Comparison of ENCODE assay signal across 19 cellular contexts in genomic region chr19:7250951-7251350, GRCh38. TPM values are rescaled to one million over a fixed set of nuclear protein-coding genes. Genes with fewer than 3 reads are reported as not detected.
DNase-seq lines count a peak whose midpoint lies in the region; ATAC-seq and TF ChIP-seq lines count a peak whose summit lies in the region.
"Had no signal": no experiment of that assay in that cellular context is flagged by ENCODE, and none has a peak within 500 bp of the region (broad histone marks: within the 10 kb centered on the region; RNA-seq: fewer than 3 reads in every experiment).

No MANE protein-coding gene starts in this region.

- ATAC-seq in gastroesophageal sphincter (peak; percentile 19), foreskin keratinocyte (no peak), GM21528 (IDR thresholded peaks at IDR 0.05; ENCODE audit: low FRiP score, unreplicated experiment) (no peak)

- H3K36me3 ChIP-seq in SU-DHL-6 (ENCODE audit: low read length) (peaks cover 13% of the 10 kb centered on the region; the same call in 1 of the 2 replicates), gastroesophageal sphincter (no peaks in the 10 kb centered on the region), tibial artery (no peaks in the 10 kb centered on the region)
- H3K36me3 ChIP-seq: HAP-1 had no signal

- no peak overlapping the region for H3K4me3 ChIP-seq in SU-DHL-6 (ENCODE audit: insufficient read depth, low read length, poor library complexity, severe bottlenecking)
- no peak overlapping the region for H3K4me3 ChIP-seq in gastroesophageal sphincter
- H3K4me3 ChIP-seq in tibial artery: no peak overlapping the region
- H3K4me3 ChIP-seq: GM12878, HAP-1 had no signal

- TF ChIP-seq CTCF in SU-DHL-6 (IDR thresholded peaks at IDR 0.05; ENCODE audit: insufficient read depth, low read length, poor library complexity, severe bottlenecking): no peak
- no peak for TF ChIP-seq CTCF in gastroesophageal sphincter (IDR thresholded peaks at IDR 0.05)
- no peak for TF ChIP-seq CTCF in tibial artery (IDR thresholded peaks at IDR 0.05)
- no peak for TF ChIP-seq CTCF in foreskin keratinocyte (conservative IDR thresholded peaks at IDR 0.05)

- no peaks in the 10 kb centered on the region for H3K9me2 ChIP-seq in SU-DHL-6 (replicated peaks; ENCODE audit: insufficient read depth, low read length)
- H3K9me2 ChIP-seq: SK-N-SH had no signal

- 0 out of 2 replicates have a peak, but pooled peaks cover 5% of the 10 kb centered on the region for H3F3A ChIP-seq in SU-DHL-6 (ENCODE audit: insufficient read depth)

- H3K79me2 ChIP-seq in SU-DHL-6 (ENCODE audit: insufficient read depth, low read length): peaks cover 93% of the 10 kb centered on the region

- peak overlapping the region; percentile 13; the same call in 1 of the 2 replicates for H3K27ac ChIP-seq in SU-DHL-6 (ENCODE audit: low read depth, low read length)
- H3K27ac ChIP-seq in gastroesophageal sphincter: no peak overlapping the region
- H3K27ac ChIP-seq in tibial artery: peak overlapping the region; percentile 61
- no peak overlapping the region for H3K27ac ChIP-seq in foreskin keratinocyte
- H3K27ac ChIP-seq: HL-60 had no signal

- no peak for TF ChIP-seq POLR2A in gastroesophageal sphincter (IDR thresholded peaks at IDR 0.05)

- H3K4me1 ChIP-seq in gastroesophageal sphincter (peaks cover 0 to 12% (median 0%) of the 10 kb centered on the region in 3 donors), tibial artery (peaks cover 6 to 55% (median 16%) of the 10 kb centered on the region in 4 donors), foreskin keratinocyte (no peaks in the 10 kb centered on the region)
- H3K4me1 ChIP-seq: HAP-1 had no signal

- no peak for TF ChIP-seq EP300 in gastroesophageal sphincter (IDR thresholded peaks at IDR 0.05)

- WGBS in gastroesophageal sphincter (ENCODE audit: low coverage in 1 of 2), 2 donors: 50% methylated on average over 4 of the region's 4 CpGs; no CpG with 5 or more reads in 1 of the 2 donors

- no peak overlapping the region for H3K9ac ChIP-seq in SU-DHL-6 (ENCODE audit: low read length)
- H3K9ac ChIP-seq: SK-N-SH had no signal

- H3K9me3 ChIP-seq in SU-DHL-6 (ENCODE audit: insufficient read depth, low read length) (peaks cover 5% of the 10 kb centered on the region; the same call in 1 of the 2 replicates), gastroesophageal sphincter (peaks cover 0 to 8% (median 0%) of the 10 kb centered on the region in 3 donors), tibial artery (peaks cover 0 to 4% (median 0%) of the 10 kb centered on the region in 3 donors)
- H3K9me3 ChIP-seq: SK-N-SH had no signal

- H2AFZ ChIP-seq in SU-DHL-6 (ENCODE audit: low read depth, low read length, severe bottlenecking): no peak overlapping the region

- H3K27me3 ChIP-seq in SU-DHL-6 (ENCODE audit: low read length): no peaks in the 10 kb centered on the region
- H3K27me3 ChIP-seq in gastroesophageal sphincter: no peaks in the 10 kb centered on the region
- no peaks in the 10 kb centered on the region for H3K27me3 ChIP-seq in tibial artery
- H3K27me3 ChIP-seq in foreskin keratinocyte: no peaks in the 10 kb centered on the region

- DNase-seq in GM03348 (ENCODE audit: low spot score) (peak; percentile 28), tibial artery (no peak), foreskin keratinocyte (no peak), NCI-H146 treated with DMSO at 0.1 percent for 48 hours (lab: John Stamatoyannopoulos, UW; ENCODE audit: unreplicated experiment) (no peak)
- DNase-seq: ACHN; CD4-positive, alpha-beta memory T cell; DMS79; MM.1S; NCI-H1092 treated with DMSO at 0.1 percent for 48 hours; NCI-H1694; NCI-H524; Right ventricle myocardium superior; SK-N-SH had no signal

- intact Hi-C loops in tibial artery (cut with DNase I; ENCODE audit: low total_unique reads): no loop called here

- no peaks in the 10 kb centered on the region for H4K20me1 ChIP-seq in SU-DHL-6 (ENCODE audit: low read depth, low read length)

- peak overlapping the region; percentile 12 for H3K4me2 ChIP-seq in SU-DHL-6 (ENCODE audit: low read depth, low read length, poor library complexity, severe bottlenecking)
- H3K4me2 ChIP-seq: SK-N-SH had no signal

RNA-seq across cellular contexts. Expression of gene INSR, which starts 43.3 kb away (rescaled TPM):
- total RNA-seq in gastroesophageal sphincter: 10 to 100 TPM; 67.6 to 95.6 (median 81.2) TPM
- total RNA-seq in foreskin keratinocyte: 2.8 and 3.7 TPM in 2 replicates
- 0.45 and 0.55 TPM in 2 replicates for polyA plus RNA-seq in foreskin keratinocyte

Comparison
In these comparisons a context has a peak if more than half of its experiments do, and no peak if none do; other contexts are left out.
1. H3K27ac ChIP-seq: peak in SU-DHL-6 (single experiment) and tibial artery (2 of 2); none in gastroesophageal sphincter (0 of 4) and foreskin keratinocyte (single experiment).
2. RNA of gene INSR, which starts 43.3 kb away (total RNA-seq): 67.6 to 95.6 TPM in gastroesophageal sphincter; 2.8 to 3.7 TPM in foreskin keratinocyte; every median in the first group is over 10 times any median in the second.